In the genomic region with DNA sequence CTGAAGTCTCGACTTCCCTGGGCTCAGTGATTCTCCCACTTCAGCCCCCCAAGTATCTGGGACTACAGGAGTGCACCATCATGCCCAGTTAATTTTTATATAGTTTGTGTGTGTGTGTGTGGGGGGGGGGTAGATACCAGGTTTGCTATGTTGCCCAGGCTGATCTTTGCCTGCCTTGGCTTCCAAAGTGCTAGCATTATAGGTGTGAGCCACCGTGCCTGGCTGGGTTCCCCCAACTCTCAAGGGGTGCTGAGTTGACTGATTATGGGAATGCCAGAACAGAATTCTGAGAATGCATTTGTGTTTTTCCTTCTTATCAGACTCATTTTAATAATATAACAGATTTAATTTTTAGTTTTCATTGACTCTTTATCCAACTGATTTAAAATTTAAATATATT, we compare ENCODE assay signal across 1 cellular context.
TF ChIP-seq lines count a peak whose summit lies in the region.

No MANE protein-coding gene starts in this region.

TF ChIP-seq in GM12878, 131 proteins besides CTCF, POLR2A, EP300 and RAD21:
- TF ChIP-seq MYC (IDR thresholded peaks at IDR 0.05; ENCODE audit: insufficient read depth, insufficient read length, insufficient replicate concordance, low read length, severe bottlenecking) (no peak), TCF12 (IDR thresholded peaks at IDR 0.05; ENCODE audit: low read depth, low read length) (no peak), YY1 (IDR thresholded peaks at IDR 0.05; ENCODE audit: low read depth, low read length) (no peak)
TF ChIP-seq in GM12878: peak in this region for 0.
